9 cellular contexts compared by ENCODE assay signal in the genomic region with DNA sequence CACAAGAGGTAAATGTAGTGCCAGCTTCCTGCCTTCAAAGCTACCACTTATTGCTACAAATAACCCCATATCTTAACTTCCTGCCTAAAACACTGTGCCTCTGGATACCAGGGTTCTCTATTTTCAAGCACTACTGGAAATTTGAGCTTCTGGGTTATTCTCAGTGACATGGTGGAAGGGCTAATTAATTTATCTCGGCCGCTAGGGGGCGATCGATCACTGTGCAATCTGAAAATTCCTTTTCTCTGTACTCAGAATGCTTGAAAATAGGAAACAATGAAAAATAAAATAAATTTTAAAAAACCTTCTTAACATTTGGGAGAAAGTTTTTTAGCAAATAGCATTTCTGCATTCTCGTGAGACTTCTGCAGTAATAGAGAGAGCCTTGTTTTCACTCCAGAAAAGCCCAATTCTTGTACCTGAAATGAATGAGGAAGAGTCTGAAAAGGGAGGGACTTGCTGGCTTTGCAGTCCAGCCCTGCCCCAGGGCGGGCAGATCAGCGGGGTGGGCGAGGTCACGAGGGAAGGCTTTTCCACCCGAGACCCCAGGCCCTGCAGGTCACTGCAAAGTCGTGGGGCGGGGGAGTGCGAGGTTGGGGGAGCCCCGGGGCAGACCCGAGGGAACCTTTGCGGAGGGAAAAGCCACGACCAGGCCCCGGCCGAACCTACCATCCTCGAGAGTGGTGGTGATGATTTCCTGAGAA.
A peak's percentile ranks its signal among the peaks of the same experiment; 100 is the strongest.
DNase-seq lines count a peak whose midpoint lies in the region; ATAC-seq, FAIRE-seq and TF ChIP-seq lines count a peak whose summit lies in the region.
"Had no signal": no experiment of that assay in that cellular context is flagged by ENCODE, and none has a peak within 500 bp of the region (broad histone marks: within the 10 kb centered on the region; RNA-seq: fewer than 3 reads in every experiment).

No MANE protein-coding gene starts in this region.

- no peaks in the 10 kb centered on the region for H3K4me1 Mint-ChIP-seq in activated T-cell treated with anti-CD3 and anti-CD28 coated beads, Interleukin-2, amount 50 U/mL, for 72 hours (ENCODE audit: low read depth)
- H3K4me1 Mint-ChIP-seq: naive thymus-derived CD8-positive, alpha-beta T cell had no signal

- no peaks in the 10 kb centered on the region for H3K36me3 ChIP-seq in heart right ventricle

- H3K4me3 Mint-ChIP-seq in activated T-cell treated with anti-CD3 and anti-CD28 coated beads, Interleukin-2, amount 50 U/mL, for 72 hours, result no peak overlapping the region
- H3K4me3 Mint-ChIP-seq: naive thymus-derived CD8-positive, alpha-beta T cell had no signal

- no peak for FAIRE-seq in GM12891 (lab: Jason Lieb, UNC)

- no peaks in the 10 kb centered on the region for H3K27me3 Mint-ChIP-seq in activated T-cell treated with anti-CD3 and anti-CD28 coated beads, Interleukin-2, amount 50 U/mL, for 72 hours (ENCODE audit: low read depth)

- no peak overlapping the region for H3K27ac Mint-ChIP-seq in activated T-cell treated with anti-CD3 and anti-CD28 coated beads, Interleukin-2, amount 50 U/mL, for 72 hours
- H3K27ac Mint-ChIP-seq: naive thymus-derived CD8-positive, alpha-beta T cell had no signal

- no peaks in the 10 kb centered on the region for H3K4me1 ChIP-seq in heart right ventricle

- WGBS in heart right ventricle, 2 donors, result 39 to 43% methylated on average over 20 of the region's 20 CpGs

- H3K4me3 ChIP-seq in heart right ventricle, result no peak overlapping the region

- no peaks in the 10 kb centered on the region for H3K9me3 ChIP-seq in heart right ventricle

- ATAC-seq in activated T-cell treated with anti-CD3 and anti-CD28 coated beads, Interleukin-2, amount 50 U/mL, for 72 hours (replicated peaks in 1 of 2), result no peak
- ATAC-seq in heart right ventricle (peak in 3 of 8 donors; percentile 32 to 60 (median 53)), sciatic nerve (peak; percentile 80), GM19395 (IDR thresholded peaks at IDR 0.05; ENCODE audit: unreplicated experiment) (no peak), HG03175 (IDR thresholded peaks at IDR 0.05; ENCODE audit: unreplicated experiment) (no peak)
- ATAC-seq: naive thymus-derived CD8-positive, alpha-beta T cell had no signal

- no peak for TF ChIP-seq POLR2A in GM12891 (IDR thresholded peaks at IDR 0.05; ENCODE audit: low read depth, low read length)

- DNase-seq in Ammon's horn (ENCODE audit: low spot score), result peak; percentile 79
- DNase-seq in GM12891 (ENCODE audit: insufficient read length, low spot score), result peak; percentile 47
- peak; percentile 26 for DNase-seq in NCI-H460 (ENCODE audit: extremely low read depth, low read depth)
- peak; percentile 32 to 44 for DNase-seq in activated T-cell treated with anti-CD3 and anti-CD28 coated beads, Interleukin-2, amount 50 U/mL, for 72 hours
- peak; percentile 24 to 44 for DNase-seq in heart right ventricle
- DNase-seq in sciatic nerve (ENCODE audit: low spot score), result peak; percentile 81

- no peak overlapping the region for H3K27ac ChIP-seq in heart right ventricle

- H3K36me3 Mint-ChIP-seq in activated T-cell treated with anti-CD3 and anti-CD28 coated beads, Interleukin-2, amount 50 U/mL, for 72 hours (ENCODE audit: insufficient read depth in 2 of 2), result no peaks in the 10 kb centered on the region
- H3K36me3 Mint-ChIP-seq: naive thymus-derived CD8-positive, alpha-beta T cell had no signal

- TF ChIP-seq CTCF in heart right ventricle (IDR thresholded peaks at IDR 0.05), result peak; percentile 45 to 84 (median 73)

- H3K27me3 ChIP-seq in heart right ventricle, result peaks cover 0 to 22% (median 0%) of the 10 kb centered on the region in 7 donors

- no peaks in the 10 kb centered on the region for H3K9me3 Mint-ChIP-seq in activated T-cell treated with anti-CD3 and anti-CD28 coated beads, Interleukin-2, amount 50 U/mL, for 72 hours

- intact Hi-C loops in heart right ventricle (cut with DNase I) (loop anchor here (1.0 to 10.0 kb wide), 8 partner anchors 238 to 988 kb away; no protein-coding TSS in a partner anchor), sciatic nerve (cut with DNase I) (loop anchor here (5.0 kb wide), 1 partner anchor 928 kb away; no protein-coding TSS in a partner anchor)

TF ChIP-seq in GM12891, 5 proteins besides CTCF, POLR2A, EP300 and RAD21:
- no peak for TF ChIP-seq TAF1 (IDR thresholded peaks at IDR 0.05; ENCODE audit: low read depth, low read length)
- TF ChIP-seq SPI1 (IDR thresholded peaks at IDR 0.05; ENCODE audit: low read depth, low read length), result no peak
- no peak for TF ChIP-seq POU2F2 (IDR thresholded peaks at IDR 0.05; ENCODE audit: low read depth, low read length)
- no peak for TF ChIP-seq PAX5 (IDR thresholded peaks at IDR 0.05; ENCODE audit: insufficient read depth, low read length, severe bottlenecking)
- no peak for TF ChIP-seq POLR2AphosphoS5 (IDR thresholded peaks at IDR 0.05; ENCODE audit: low read depth, low read length)

Comparison
In these comparisons a context has a peak if more than half of its experiments do, and no peak if none do; other contexts are left out.
1. DNase-seq: peak in every context shown above with its lines; median percentile 81 in sciatic nerve; 79 in Ammon's horn; 47 in GM12891; 38 in activated T-cell treated with anti-CD3 and anti-CD28 coated beads, Interleukin-2, amount 50 U/mL, for 72 hours; 34 in heart right ventricle; 26 in NCI-H460.